In the genomic region with DNA sequence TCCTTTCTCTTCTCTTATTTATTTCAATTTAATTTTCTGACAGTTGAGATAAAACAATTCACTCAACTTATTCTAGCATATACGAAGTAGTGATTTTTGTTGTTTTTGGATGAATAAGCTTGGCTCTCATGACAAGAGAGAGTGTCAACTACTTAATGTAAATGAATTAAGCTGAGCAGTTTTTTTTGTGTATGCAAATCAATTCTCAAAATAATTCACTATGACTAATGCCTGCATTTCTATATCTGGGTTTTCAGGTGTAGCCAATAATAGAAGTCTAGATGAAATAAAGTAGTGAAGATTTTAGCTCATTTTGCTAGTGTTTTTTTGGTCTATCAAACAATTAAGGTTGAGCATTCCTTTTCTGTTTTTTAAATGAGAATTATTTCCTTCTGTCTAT, we compare ENCODE assay signal across 19 cellular contexts.
DNase-seq lines count a peak whose midpoint lies in the region; ATAC-seq, FAIRE-seq and TF ChIP-seq lines count a peak whose summit lies in the region.
"Had no signal": no experiment of that assay in that cellular context is flagged by ENCODE, and none has a peak within 500 bp of the region (broad histone marks: within the 10 kb centered on the region; RNA-seq: fewer than 3 reads in every experiment).

No MANE protein-coding gene starts in this region.

- H3K4me2 ChIP-seq in GM12878 (ENCODE audit: control insufficient read depth, insufficient read depth) = no peak overlapping the region
- H3K4me2 ChIP-seq: BLaER1, GM23338 had no signal

- ATAC-seq in GM18867 (IDR thresholded peaks at IDR 0.05; ENCODE audit: unreplicated experiment) (peak; percentile 85), HG02610 (IDR thresholded peaks at IDR 0.05; ENCODE audit: unreplicated experiment) (peak; percentile 49), GM12878 (no peak)
- no peak for ATAC-seq in activated T-helper 17 cell treated with anti-CD3 and anti-CD28 coated beads, Interleukin-2, amount 50 U/mL, for 72 hours (replicated peaks)
- ATAC-seq: CD8-positive, alpha-beta T cell; GM23338; HCT116 had no signal

- BruUV-seq in GM12878 (replicated peaks; lab: Mats Ljungman, UMichigan) = no TSS peak

- no peaks in the 10 kb centered on the region for H3K79me2 ChIP-seq in GM12878 (ENCODE audit: control insufficient read depth, insufficient read depth, low read length)

- no peak for FAIRE-seq in GM12878 (lab: Jason Lieb, UNC)
- FAIRE-seq: G401.6, GM12892 had no signal

- TF ChIP-seq CTCF in GM12878 (IDR thresholded peaks at IDR 0.05 in 2 of 3, conservative IDR thresholded peaks at IDR 0.05 in 1 of 3; ENCODE audit: control insufficient read depth in 2 of 3, extremely low read depth in 1 of 3, insufficient read depth in 1 of 3, low read depth in 3 of 3, low read length in 3 of 3) = no peak

- H3K27ac Mint-ChIP-seq in activated T-helper 17 cell treated with anti-CD3 and anti-CD28 coated beads, Interleukin-2, amount 50 U/mL, for 72 hours = no peak overlapping the region
- H3K27ac Mint-ChIP-seq: B cell; CD4-positive, CD25-positive, alpha-beta regulatory T cell; CD8-positive, alpha-beta T cell; GM23338; H9 had no signal

- no peaks in the 10 kb centered on the region for H3K4me1 ChIP-seq in GM12878 (ENCODE audit: control insufficient read depth, insufficient read depth, low read length)
- H3K4me1 ChIP-seq: BLaER1, Caco-2 had no signal

- POLR2A ChIA-PET in GM12878 (lab: Charles Lee) = no interaction called here

- H3K9me3 ChIP-seq in GM12878 (replicated peaks; ENCODE audit: control insufficient read depth, insufficient read depth, low read length) = no peaks in the 10 kb centered on the region
- H3K9me3 ChIP-seq: BLaER1, Caco-2 had no signal

- DNase-seq in GM12878 (ENCODE audit: low read depth, low spot score) (no peak), epidermal melanocyte (ENCODE audit: insufficient read length, low spot score) (no peak)
- DNase-seq in stimulated activated CD4-positive, alpha-beta T cell treated with anti-CD3 and anti-CD28 coated beads, Interleukin-4, amount 100 ng/mL, for 24 hours = no peak
- DNase-seq: Caco-2; CD4-positive, CD25-positive, alpha-beta regulatory T cell; CD8-positive, alpha-beta T cell; DMS153; DND-41; H9 had no signal

- no peaks in the 10 kb centered on the region for H3K4me1 Mint-ChIP-seq in activated T-helper 17 cell treated with anti-CD3 and anti-CD28 coated beads, Interleukin-2, amount 50 U/mL, for 72 hours
- H3K4me1 Mint-ChIP-seq: B cell; CD4-positive, CD25-positive, alpha-beta regulatory T cell had no signal

- RAD21 ChIA-PET in GM12878 (lab: Charles Lee; ENCODE audit: unreplicated experiment) = no interaction called here

- H3K27me3 ChIP-seq in GM12878 (replicated peaks in 1 of 2; ENCODE audit: control insufficient read depth in 2 of 2, insufficient read depth in 2 of 2, low read length in 1 of 2) = no peaks in the 10 kb centered on the region
- H3K27me3 ChIP-seq: BLaER1 had no signal

- no peak overlapping the region for H3K4me3 Mint-ChIP-seq in activated T-helper 17 cell treated with anti-CD3 and anti-CD28 coated beads, Interleukin-2, amount 50 U/mL, for 72 hours
- H3K4me3 Mint-ChIP-seq: B cell; CD4-positive, CD25-positive, alpha-beta regulatory T cell; CD8-positive, alpha-beta T cell; GM23338; H9 had no signal

- H3K36me3 Mint-ChIP-seq in activated T-helper 17 cell treated with anti-CD3 and anti-CD28 coated beads, Interleukin-2, amount 50 U/mL, for 72 hours (ENCODE audit: low read depth) = no peaks in the 10 kb centered on the region
- H3K36me3 Mint-ChIP-seq: CD4-positive, CD25-positive, alpha-beta regulatory T cell; CD8-positive, alpha-beta T cell had no signal

- H3K27ac ChIP-seq in GM12878 (ENCODE audit: control insufficient read depth, insufficient read depth) = no peak overlapping the region
- H3K27ac ChIP-seq: BLaER1, C4-2B had no signal

- no peak overlapping the region for H3K9ac ChIP-seq in GM12878 (ENCODE audit: control insufficient read depth, insufficient read depth, low read length)
- H3K9ac ChIP-seq: BLaER1 had no signal

- H4K20me1 ChIP-seq in GM12878 (ENCODE audit: control insufficient read depth, insufficient read depth) = no peaks in the 10 kb centered on the region
- H4K20me1 ChIP-seq: BLaER1 had no signal

- in situ Hi-C loops in GM12878 (cut with MboI) = no loop called here

- SMC1A ChIA-PET in GM12878 (lab: Charles Lee; ENCODE audit: uncharacterized antibody, unreplicated experiment) = no interaction called here

- intact Hi-C loops in GM12878 (cut with micrococcal nuclease; ENCODE audit: unreplicated experiment) = no loop called here

- 0% methylated on average over 1 of the region's 1 CpG for WGBS in GM12878 (ENCODE audit: insufficient coverage, insufficient replicate concordance, low lambda C conversion rate, missing lambda C conversion rate)

- no peak for TF ChIP-seq POLR2A in GM12878 (IDR thresholded peaks at IDR 0.05; ENCODE audit: low read depth, low read length)

- H3K27me3 Mint-ChIP-seq in activated T-helper 17 cell treated with anti-CD3 and anti-CD28 coated beads, Interleukin-2, amount 50 U/mL, for 72 hours = no peaks in the 10 kb centered on the region
- H3K27me3 Mint-ChIP-seq: B cell; CD4-positive, CD25-positive, alpha-beta regulatory T cell had no signal

- H3K36me3 ChIP-seq in GM12878 (ENCODE audit: control insufficient read depth in 2 of 2, insufficient read depth in 2 of 2, low read length in 1 of 2) = no peaks in the 10 kb centered on the region
- H3K36me3 ChIP-seq: BLaER1 had no signal

- H3K4me3 ChIP-seq in GM12878 = no peak overlapping the region
- H3K4me3 ChIP-seq: BLaER1, GM23338 had no signal

- CTCF ChIA-PET in GM12878 (lab: Yijun Ruan, JAX) = no interaction called here

- TF ChIP-seq RAD21 in GM12878 (IDR thresholded peaks at IDR 0.05; ENCODE audit: insufficient read depth, low read depth, low read length) = no peak

- no peak overlapping the region for H2AFZ ChIP-seq in GM12878 (ENCODE audit: control insufficient read depth, low read depth, low read length)

- no peak for TF ChIP-seq EP300 in GM12878 (IDR thresholded peaks at IDR 0.05; ENCODE audit: borderline replicate concordance in 1 of 2, control insufficient read depth in 1 of 2, low read depth in 2 of 2, low read length in 2 of 2)

- H3K9me3 Mint-ChIP-seq in activated T-helper 17 cell treated with anti-CD3 and anti-CD28 coated beads, Interleukin-2, amount 50 U/mL, for 72 hours = peaks cover 27% of the 10 kb centered on the region
- H3K9me3 Mint-ChIP-seq: GM23338 had no signal

TF ChIP-seq in GM12878, 131 proteins besides CTCF, POLR2A, EP300 and RAD21:
- TF ChIP-seq PBX3 (IDR thresholded peaks at IDR 0.05; ENCODE audit: insufficient replicate concordance, low read depth, low read length) = no peak
- no peak for TF ChIP-seq NFIC (IDR thresholded peaks at IDR 0.05; ENCODE audit: low read depth, low read length)
- no peak for TF ChIP-seq POLR2AphosphoS2 (IDR thresholded peaks at IDR 0.05; ENCODE audit: low read depth, low read length)
- 0 out of 2 replicates have a peak, but pooled peaks have one; percentile 14 for TF ChIP-seq JUNB (IDR thresholded peaks at IDR 0.05)

Comparison
In these comparisons a context has a peak if more than half of its experiments do, and no peak if none do; other contexts are left out.
1. ATAC-seq: peak in GM18867 (single experiment) and HG02610 (single experiment); none in GM12878 (single experiment) and activated T-helper 17 cell treated with anti-CD3 and anti-CD28 coated beads, Interleukin-2, amount 50 U/mL, for 72 hours (single experiment).